Comparison of ENCODE assay signal across 17 cellular contexts in the genomic region with DNA sequence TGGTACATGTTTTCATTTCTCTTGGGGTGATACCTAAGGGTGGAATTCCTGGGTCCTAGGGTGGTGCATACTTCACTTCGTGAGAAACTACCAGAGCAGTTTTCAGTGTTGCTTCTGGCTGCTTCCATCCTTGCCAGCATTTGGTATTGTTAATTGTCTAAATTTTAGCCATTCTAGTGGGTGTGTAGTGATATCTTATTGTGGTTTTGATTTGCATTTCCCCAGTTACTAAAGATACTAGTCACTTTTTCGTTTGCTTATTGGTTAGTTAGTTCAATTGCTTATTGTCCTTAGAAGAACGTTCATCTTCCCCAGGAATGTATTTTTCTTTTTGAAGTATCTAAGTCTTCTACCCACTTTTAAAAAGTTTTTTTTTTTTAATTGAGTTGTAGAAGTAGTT.
DNase-seq lines count a peak whose midpoint lies in the region; ATAC-seq, FAIRE-seq and TF ChIP-seq lines count a peak whose summit lies in the region.
"Had no signal": no experiment of that assay in that cellular context is flagged by ENCODE, and none has a peak within 500 bp of the region (broad histone marks: within the 10 kb centered on the region; RNA-seq: fewer than 3 reads in every experiment).

No MANE protein-coding gene starts in this region.

- no peaks in the 10 kb centered on the region for H3K9me3 ChIP-seq in CD4-positive, CD25-positive, alpha-beta regulatory T cell (ENCODE audit: control insufficient read depth in 2 of 2, low read length in 2 of 2)
- H3K9me3 ChIP-seq in astrocyte (ENCODE audit: insufficient read depth, low read depth, low read length) = no peaks in the 10 kb centered on the region
- H3K9me3 ChIP-seq: BLaER1, Caco-2 had no signal

- H2AFZ ChIP-seq in astrocyte (ENCODE audit: low read depth, low read length) = no peak overlapping the region

- peak overlapping the region in 2 of 3 donors; percentile 29 to 35 for H3K27ac Mint-ChIP-seq in CD4-positive, CD25-positive, alpha-beta regulatory T cell
- H3K27ac Mint-ChIP-seq in astrocyte (ENCODE audit: unreplicated experiment) = no peak overlapping the region
- H3K27ac Mint-ChIP-seq: H9, IgD-negative memory B cell had no signal

- no peak for TF ChIP-seq CTCF in astrocyte (IDR thresholded peaks at IDR 0.05; ENCODE audit: insufficient read depth, low read depth, low read length)

- ATAC-seq in CD4-positive, CD25-positive, alpha-beta regulatory T cell (ENCODE audit: low read depth in 2 of 2) = no peak
- ATAC-seq in esophagus mucosa (no peak), GM18909 (IDR thresholded peaks at IDR 0.05; ENCODE audit: poor library complexity, unreplicated experiment) (no peak)
- ATAC-seq in activated T-cell treated with anti-CD3 and anti-CD28 coated beads, Interleukin-2, amount 50 U/mL, for 4 hours = no peak

- no peak overlapping the region for H3K4me3 Mint-ChIP-seq in CD4-positive, CD25-positive, alpha-beta regulatory T cell
- H3K4me3 Mint-ChIP-seq in astrocyte (ENCODE audit: unreplicated experiment) = no peak overlapping the region
- no peak overlapping the region for H3K4me3 Mint-ChIP-seq in activated T-cell treated with anti-CD3 and anti-CD28 coated beads, Interleukin-2, amount 50 U/mL, for 4 hours
- H3K4me3 Mint-ChIP-seq: H9 had no signal

- FAIRE-seq in G401.6 (lab: Jason Lieb, UNC) = peak; percentile 75
- no peak for FAIRE-seq in astrocyte (lab: Jason Lieb, UNC)
- FAIRE-seq: GM18507, H1, HTR-8/SVneo had no signal

- H3K9ac ChIP-seq in astrocyte (ENCODE audit: low read length) = no peak overlapping the region
- H3K9ac ChIP-seq: BLaER1 had no signal

- peaks cover 10 to 26% (median 14%) of the 10 kb centered on the region in 4 donors for H3K4me1 Mint-ChIP-seq in CD4-positive, CD25-positive, alpha-beta regulatory T cell
- H3K4me1 Mint-ChIP-seq in astrocyte (ENCODE audit: low read depth, unreplicated experiment) = peaks cover 1% of the 10 kb centered on the region
- peaks cover 9% of the 10 kb centered on the region for H3K4me1 Mint-ChIP-seq in activated T-cell treated with anti-CD3 and anti-CD28 coated beads, Interleukin-2, amount 50 U/mL, for 4 hours (ENCODE audit: low read depth)

- peaks cover 10% of the 10 kb centered on the region for H3K36me3 Mint-ChIP-seq in CD4-positive, CD25-positive, alpha-beta regulatory T cell
- peaks cover 10% of the 10 kb centered on the region for H3K36me3 Mint-ChIP-seq in astrocyte (ENCODE audit: low read depth, unreplicated experiment)
- peaks cover 5% of the 10 kb centered on the region for H3K36me3 Mint-ChIP-seq in activated T-cell treated with anti-CD3 and anti-CD28 coated beads, Interleukin-2, amount 50 U/mL, for 4 hours (ENCODE audit: insufficient read depth)

- no peaks in the 10 kb centered on the region for H3K27me3 Mint-ChIP-seq in CD4-positive, CD25-positive, alpha-beta regulatory T cell
- H3K27me3 Mint-ChIP-seq in astrocyte (ENCODE audit: low read depth, unreplicated experiment) = no peaks in the 10 kb centered on the region
- no peaks in the 10 kb centered on the region for H3K27me3 Mint-ChIP-seq in activated T-cell treated with anti-CD3 and anti-CD28 coated beads, Interleukin-2, amount 50 U/mL, for 4 hours (ENCODE audit: low read depth)
- H3K27me3 Mint-ChIP-seq: IgD-negative memory B cell had no signal

- H3K36me3 ChIP-seq in CD4-positive, CD25-positive, alpha-beta regulatory T cell (ENCODE audit: control insufficient read depth, insufficient read depth, low read length) = no peaks in the 10 kb centered on the region
- H3K36me3 ChIP-seq in astrocyte (ENCODE audit: insufficient read depth, low read length) = no peaks in the 10 kb centered on the region

- H3K27ac ChIP-seq in CD4-positive, CD25-positive, alpha-beta regulatory T cell (ENCODE audit: insufficient read depth, low read length, poor library complexity, severe bottlenecking) = no peak overlapping the region
- H3K27ac ChIP-seq in astrocyte (ENCODE audit: low read depth, low read length) = no peak overlapping the region
- H3K27ac ChIP-seq: BLaER1 had no signal

- no peak overlapping the region for H3K4me3 ChIP-seq in CD4-positive, CD25-positive, alpha-beta regulatory T cell (ENCODE audit: low read depth, low read length)
- H3K4me3 ChIP-seq in astrocyte (ENCODE audit: insufficient read depth, low read depth, low read length) = no peak overlapping the region
- H3K4me3 ChIP-seq: BLaER1 had no signal

- H3K27me3 ChIP-seq in CD4-positive, CD25-positive, alpha-beta regulatory T cell (ENCODE audit: control insufficient read depth, insufficient read depth, low read length) = no peaks in the 10 kb centered on the region
- no peaks in the 10 kb centered on the region for H3K27me3 ChIP-seq in astrocyte (ENCODE audit: insufficient read depth, low read length)
- H3K27me3 ChIP-seq: BLaER1 had no signal

- peaks cover 18% of the 10 kb centered on the region for H4K20me1 ChIP-seq in astrocyte (ENCODE audit: insufficient read depth, low read length)

- no peaks in the 10 kb centered on the region for H3K9me3 Mint-ChIP-seq in CD4-positive, CD25-positive, alpha-beta regulatory T cell
- no peaks in the 10 kb centered on the region for H3K9me3 Mint-ChIP-seq in astrocyte (ENCODE audit: unreplicated experiment)
- H3K9me3 Mint-ChIP-seq in activated T-cell treated with anti-CD3 and anti-CD28 coated beads, Interleukin-2, amount 50 U/mL, for 4 hours = no peaks in the 10 kb centered on the region
- H3K9me3 Mint-ChIP-seq: H9, IgD-negative memory B cell had no signal

- peaks cover 5% of the 10 kb centered on the region for H3K79me2 ChIP-seq in astrocyte (ENCODE audit: insufficient read depth, low read length)

- H3K4me2 ChIP-seq in astrocyte (ENCODE audit: low read length) = no peak overlapping the region
- H3K4me2 ChIP-seq: BLaER1 had no signal

- no peak for DNase-seq in CD4-positive, CD25-positive, alpha-beta regulatory T cell
- DNase-seq in NCI-H526 (lab: John Stamatoyannopoulos, UW) (peak; percentile 39 to 58), astrocyte (ENCODE audit: low read depth) (peak; percentile 46), DMS79 (lab: John Stamatoyannopoulos, UW) (no peak)
- no peak for DNase-seq in activated T-cell treated with anti-CD3 and anti-CD28 coated beads, Interleukin-2, amount 50 U/mL, for 4 hours
- DNase-seq: 8988T, Caco-2, H9, KBM-7 had no signal

- H3K4me1 ChIP-seq in CD4-positive, CD25-positive, alpha-beta regulatory T cell (ENCODE audit: control insufficient read depth, insufficient read depth, low read length, poor library complexity, severe bottlenecking) = no peaks in the 10 kb centered on the region
- H3K4me1 ChIP-seq in astrocyte (ENCODE audit: insufficient read depth, low read length) = no peaks in the 10 kb centered on the region
- H3K4me1 ChIP-seq: BLaER1, Caco-2 had no signal

Comparison
In these comparisons a context has a peak if more than half of its experiments do, and no peak if none do; other contexts are left out.
1. DNase-seq: peak in NCI-H526 (2 of 2) and astrocyte (single experiment); none in CD4-positive, CD25-positive, alpha-beta regulatory T cell (0 of 3), activated T-cell treated with anti-CD3 and anti-CD28 coated beads, Interleukin-2, amount 50 U/mL, for 4 hours (single experiment) and DMS79 (single experiment).